In the genomic region with DNA sequence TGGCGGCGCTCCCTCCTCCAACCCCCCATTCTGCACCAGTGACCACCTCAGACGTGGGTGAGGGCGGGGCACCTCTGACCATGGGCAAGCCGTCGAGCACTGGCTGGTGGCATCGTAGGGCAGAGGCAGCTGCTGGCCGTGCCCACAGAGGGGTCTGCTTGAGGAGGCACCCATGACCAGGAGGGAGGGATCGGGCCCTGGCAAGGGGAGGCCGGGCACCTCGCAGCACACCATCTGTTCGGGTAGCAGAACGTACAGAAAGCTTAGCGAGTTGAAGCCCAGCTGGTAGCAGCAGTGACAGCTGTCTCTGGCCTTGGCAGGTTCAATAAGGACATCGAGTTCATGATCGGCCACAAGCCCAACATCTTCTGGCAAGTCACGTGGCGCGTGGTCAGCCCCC, we compare ENCODE assay signal across 1 cellular context.
TF ChIP-seq lines count a peak whose summit lies in the region.

No MANE protein-coding gene starts in this region.

TF ChIP-seq in H1, 55 proteins besides CTCF, POLR2A, EP300 and RAD21 (continued from another document):
- TF ChIP-seq, protein P1, sequence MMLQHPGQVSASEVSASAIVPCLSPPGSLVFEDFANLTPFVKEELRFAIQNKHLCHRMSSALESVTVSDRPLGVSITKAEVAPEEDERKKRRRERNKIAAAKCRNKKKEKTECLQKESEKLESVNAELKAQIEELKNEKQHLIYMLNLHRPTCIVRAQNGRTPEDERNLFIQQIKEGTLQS (IDR thresholded peaks at IDR 0.05; ENCODE audit: insufficient read depth, low read depth, low read length): no peak
- TF ChIP-seq NRF1 (IDR thresholded peaks at IDR 0.05; ENCODE audit: low read depth, low read length): no peak
- no peak for TF ChIP-seq POLR2AphosphoS5 (IDR thresholded peaks at IDR 0.05; ENCODE audit: low read depth, low read length)
- no peak for TF ChIP-seq CEBPB (IDR thresholded peaks at IDR 0.05; ENCODE audit: low read depth, low read length)
- TF ChIP-seq, protein P2, sequence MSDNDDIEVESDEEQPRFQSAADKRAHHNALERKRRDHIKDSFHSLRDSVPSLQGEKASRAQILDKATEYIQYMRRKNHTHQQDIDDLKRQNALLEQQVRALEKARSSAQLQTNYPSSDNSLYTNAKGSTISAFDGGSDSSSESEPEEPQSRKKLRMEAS (IDR thresholded peaks at IDR 0.05): no peak
